9 cellular contexts compared by ENCODE assay signal in genomic region chr9:122261469-122261881, GRCh38. TPM values are rescaled to one million over a fixed set of nuclear protein-coding genes. Genes with fewer than 3 reads are reported as not detected.
DNase-seq lines count a peak whose midpoint lies in the region; ATAC-seq, FAIRE-seq and TF ChIP-seq lines count a peak whose summit lies in the region.
"Had no signal": no experiment of that assay in that cellular context is flagged by ENCODE, and none has a peak within 500 bp of the region (broad histone marks: within the 10 kb centered on the region; RNA-seq: fewer than 3 reads in every experiment).

No MANE protein-coding gene starts in this region.

- H3K27me3 Mint-ChIP-seq in astrocyte (ENCODE audit: low read depth, unreplicated experiment): no peaks in the 10 kb centered on the region
- H3K27me3 Mint-ChIP-seq: IgD-negative memory B cell had no signal

- no peak for TF ChIP-seq CTCF in 22Rv1 (IDR thresholded peaks at IDR 0.05)
- no peak for TF ChIP-seq CTCF in astrocyte (IDR thresholded peaks at IDR 0.05; ENCODE audit: insufficient read depth, low read depth, low read length)
- TF ChIP-seq CTCF in SK-N-SH (IDR thresholded peaks at IDR 0.05): no peak

- H3K27ac Mint-ChIP-seq in astrocyte (ENCODE audit: unreplicated experiment): no peak overlapping the region

- no peak overlapping the region for H3K4me2 ChIP-seq in astrocyte (ENCODE audit: low read length)
- no peak overlapping the region for H3K4me2 ChIP-seq in SK-N-SH

- H3K27me3 ChIP-seq in astrocyte (ENCODE audit: insufficient read depth, low read length) (no peaks in the 10 kb centered on the region), SK-N-SH (ENCODE audit: insufficient read depth) (no peaks in the 10 kb centered on the region)

- POLR2A ChIA-PET in SK-N-SH (lab: Yijun Ruan, JAX): no interaction called here

- H3K9me3 ChIP-seq in astrocyte (ENCODE audit: insufficient read depth, low read depth, low read length): no peaks in the 10 kb centered on the region
- no peaks in the 10 kb centered on the region for H3K9me3 ChIP-seq in SK-N-SH

- H3K79me2 ChIP-seq in astrocyte (ENCODE audit: insufficient read depth, low read length) (peaks cover 54% of the 10 kb centered on the region), SK-N-SH (ENCODE audit: insufficient read depth) (peaks cover 72% of the 10 kb centered on the region)

- H3K36me3 ChIP-seq in astrocyte (ENCODE audit: insufficient read depth, low read length): peaks cover 12% of the 10 kb centered on the region
- H3K36me3 ChIP-seq in SK-N-SH (replicated peaks in 1 of 2; ENCODE audit: control insufficient read depth in 1 of 2, insufficient read depth in 2 of 2, low read length in 1 of 2): peaks cover 23 to 37% of the 10 kb centered on the region in 2 experiments

- WGBS in SK-N-SH (ENCODE audit: low lambda C conversion rate): 79% methylated on average over 1 of the region's 1 CpG

- H3K4me1 ChIP-seq in astrocyte (ENCODE audit: insufficient read depth, low read length) (peaks cover 19% of the 10 kb centered on the region), SK-N-SH (ENCODE audit: control insufficient read depth in 1 of 2, insufficient read depth in 2 of 2, low read depth in 1 of 2, low read length in 1 of 2) (peaks cover 12 to 13% of the 10 kb centered on the region in 2 experiments; a peak in 3 of 4 replicates)

- H3K4me3 Mint-ChIP-seq in astrocyte (ENCODE audit: unreplicated experiment): no peak overlapping the region

- H3F3A ChIP-seq in SK-N-SH (replicated peaks; ENCODE audit: insufficient read depth): no peaks in the 10 kb centered on the region

- peak; percentile 44 for ATAC-seq in left colon

- no peaks in the 10 kb centered on the region for H3K9me2 ChIP-seq in SK-N-SH

- H3K27ac ChIP-seq in 22Rv1 (peak overlapping the region; percentile 35), astrocyte (ENCODE audit: low read depth, low read length) (no peak overlapping the region), SK-N-SH (ENCODE audit: low read depth in 2 of 2, low read length in 1 of 2) (no peak overlapping the region)

- H2AFZ ChIP-seq in astrocyte (ENCODE audit: low read depth, low read length) (no peak overlapping the region), SK-N-SH (ENCODE audit: low read depth) (no peak overlapping the region)

- FAIRE-seq in astrocyte (lab: Jason Lieb, UNC): no peak

- no peak overlapping the region for H3K4me3 ChIP-seq in astrocyte (ENCODE audit: insufficient read depth, low read depth, low read length)
- H3K4me3 ChIP-seq in SK-N-SH (ENCODE audit: low read depth in 2 of 2, low read length in 1 of 2): no peak overlapping the region

- TF ChIP-seq RAD21 in SK-N-SH (IDR thresholded peaks at IDR 0.05; ENCODE audit: low read length): no peak

- peaks cover 25% of the 10 kb centered on the region for H4K20me1 ChIP-seq in astrocyte (ENCODE audit: insufficient read depth, low read length)
- H4K20me1 ChIP-seq in SK-N-SH (ENCODE audit: insufficient read depth): 0 out of 2 replicates have a peak, but pooled peaks cover 5% of the 10 kb centered on the region

- no peak overlapping the region for H3K9ac ChIP-seq in astrocyte (ENCODE audit: low read length)
- no peak overlapping the region for H3K9ac ChIP-seq in SK-N-SH

- TF ChIP-seq EP300 in SK-N-SH (IDR thresholded peaks at IDR 0.05; ENCODE audit: borderline replicate concordance in 1 of 2, low read depth in 1 of 2, low read length in 1 of 2): no peak

- no peaks in the 10 kb centered on the region for H3K9me3 Mint-ChIP-seq in astrocyte (ENCODE audit: unreplicated experiment)
- H3K9me3 Mint-ChIP-seq: IgD-negative memory B cell had no signal

- intact Hi-C loops in left colon (cut with DNase I, micrococcal nuclease): no loop called here

- peak; percentile 68 for DNase-seq in H4 (ENCODE audit: low spot score)
- DNase-seq in astrocyte (ENCODE audit: low read depth): peak; percentile 28
- peak; percentile 75 to 79 for DNase-seq in left colon
- no peak for DNase-seq in NCI-H1694 treated with DMSO at 0.1 percent for 48 hours (lab: John Stamatoyannopoulos, UW)
- DNase-seq in activated naive CD4-positive, alpha-beta T cell treated with Interleukin-2 at 50 U/mL for 16 hours: no peak
- no peak for DNase-seq in SK-N-SH
- DNase-seq in T-helper 2 cell: no peak

- H3K36me3 Mint-ChIP-seq in astrocyte (ENCODE audit: low read depth, unreplicated experiment): peaks cover 3% of the 10 kb centered on the region
- H3K36me3 Mint-ChIP-seq: IgD-negative memory B cell had no signal

- CTCF ChIA-PET in SK-N-SH (lab: Yijun Ruan, JAX): interaction anchor here (1.3 kb wide), 1 partner anchor 9 kb away, joined by 3 read pairs; no protein-coding TSS in a partner anchor

- peaks cover 9% of the 10 kb centered on the region for H3K4me1 Mint-ChIP-seq in astrocyte (ENCODE audit: low read depth, unreplicated experiment)

TF ChIP-seq in SK-N-SH, 30 proteins besides CTCF, POLR2A, EP300 and RAD21:
- TF ChIP-seq YY1 (IDR thresholded peaks at IDR 0.05; ENCODE audit: low read depth) (no peak), TEAD4 (IDR thresholded peaks at IDR 0.05; ENCODE audit: borderline replicate concordance, insufficient read depth) (no peak), GATA2 (CRISPR knock-in tag; IDR thresholded peaks at IDR 0.05) (no peak), CHD2 (IDR thresholded peaks at IDR 0.05; ENCODE audit: low read length, partially characterized antibody) (no peak), ZBTB33 (IDR thresholded peaks at IDR 0.05; ENCODE audit: borderline replicate concordance, low read depth) (no peak), RCOR1 (IDR thresholded peaks at IDR 0.05; ENCODE audit: low read length) (no peak), SIN3A (IDR thresholded peaks at IDR 0.05; ENCODE audit: borderline replicate concordance, low read depth, low read length) (no peak), RFX5 (IDR thresholded peaks at IDR 0.05; ENCODE audit: low read length) (no peak), NRF1 (IDR thresholded peaks at IDR 0.05; ENCODE audit: low read depth, low read length) (no peak), MEF2A (IDR thresholded peaks at IDR 0.05; ENCODE audit: borderline replicate concordance, low read depth) (no peak), IRF3 (IDR thresholded peaks at IDR 0.05; ENCODE audit: low read depth, low read length) (no peak), ELF1 (IDR thresholded peaks at IDR 0.05) (no peak), RXRA (IDR thresholded peaks at IDR 0.05; ENCODE audit: borderline replicate concordance, low read depth) (no peak)

RNA-seq across cellular contexts. Expression of gene RBM18, which starts 3.2 kb away (rescaled TPM):
- 9.1 and 15.7 TPM in 2 replicates for total RNA-seq in H4 (2014; rRNA removed; shearing (Covaris generic))
- 28.6 and 29.1 TPM in 2 replicates for total RNA-seq in astrocyte
- 10 to 100 TPM; 15.7 to 18.1 TPM for total RNA-seq in left colon
- 8.2 and 13.1 TPM in 2 replicates for polyA plus RNA-seq in SK-N-SH (2012; rRNA removed)
- polyA plus RNA-seq in SK-N-SH (2012; cell fraction: cytosol; rRNA removed): 13.6 and 16.6 TPM in 2 replicates
- polyA plus RNA-seq in SK-N-SH (2012; cell fraction: nucleus; rRNA removed): 4.1 and 8.3 TPM in 2 replicates

RNA-seq across cellular contexts. Expression of gene MRRF, which starts 3.2 kb away (rescaled TPM):
- 74.0 and 77.7 TPM in 2 replicates for total RNA-seq in H4 (2014; rRNA removed; shearing (Covaris generic))
- total RNA-seq in astrocyte (24.0 and 24.1 TPM in 2 replicates), left colon (10 to 100 TPM; 48.0 to 62.7 TPM)
- polyA plus RNA-seq in SK-N-SH (2012; rRNA removed): 35.1 and 50.6 TPM in 2 replicates
- 38.8 and 39.2 TPM in 2 replicates for polyA plus RNA-seq in SK-N-SH (2012; cell fraction: cytosol; rRNA removed)
- 38.8 and 91.9 TPM in 2 replicates for polyA plus RNA-seq in SK-N-SH (2012; cell fraction: nucleus; rRNA removed)

RNA-seq across cellular contexts. Expression of gene LHX6, which starts 32.7 kb away (rescaled TPM):
- 0.90 and 1.4 TPM in 2 replicates for total RNA-seq in H4 (2014; rRNA removed; shearing (Covaris generic))
- total RNA-seq in astrocyte (0.34 and 0.53 TPM in 2 replicates), left colon (1 to 10 TPM; 1.6 to 2.1 TPM)
- polyA plus RNA-seq in SK-N-SH (2012; rRNA removed): 0.02 TPM in 1 of 2 replicates, not detected in the other
- 0.01 and 0.04 TPM in 2 replicates for polyA plus RNA-seq in SK-N-SH (2012; cell fraction: cytosol; rRNA removed)
- 0.05 TPM in 1 of 2 replicates, not detected in the other for polyA plus RNA-seq in SK-N-SH (2012; cell fraction: nucleus; rRNA removed)
- polyA plus RNA-seq: IgD-negative memory B cell had no signal

Comparison
In these comparisons a context has a peak if more than half of its experiments do, and no peak if none do; other contexts are left out.
1. DNase-seq: peak in H4 (single experiment), astrocyte (single experiment) and left colon (2 of 2); none in NCI-H1694 treated with DMSO at 0.1 percent for 48 hours (single experiment), activated naive CD4-positive, alpha-beta T cell treated with Interleukin-2 at 50 U/mL for 16 hours (single experiment), SK-N-SH (single experiment) and T-helper 2 cell (0 of 5).